In genomic region chr6:166770216-166771116, GRCh38 we compare ENCODE assay signal across 16 cellular contexts.
DNase-seq lines count a peak whose midpoint lies in the region; ATAC-seq and TF ChIP-seq lines count a peak whose summit lies in the region.
"Had no signal": no experiment of that assay in that cellular context is flagged by ENCODE, and none has a peak within 500 bp of the region (broad histone marks: within the 10 kb centered on the region; RNA-seq: fewer than 3 reads in every experiment).

No MANE protein-coding gene starts in this region.

- no peak overlapping the region for H2BK5ac ChIP-seq in mesendoderm (ENCODE audit: low read length)

- no peak overlapping the region for H2AFZ ChIP-seq in HCT116 (ENCODE audit: low read depth, low read length, poor library complexity, severe bottlenecking)

- H3K4me3 ChIP-seq in HCT116 (replicated peaks in 1 of 2; ENCODE audit: low read depth in 1 of 2, low read length in 2 of 2) (no peak overlapping the region), mesendoderm (ENCODE audit: low read length) (no peak overlapping the region)
- H3K4me3 ChIP-seq: SJCRH30, skin epidermis had no signal

- H3K18ac ChIP-seq in mesendoderm (ENCODE audit: low read length): no peak overlapping the region

- peak; percentile 16 for TF ChIP-seq CTCF in AG09319 (IDR thresholded peaks at IDR 0.05; ENCODE audit: low read depth, low read length)
- peak in 2 of 3 experiments; percentile 20 to 36; a peak in 3 of 6 replicates for TF ChIP-seq CTCF in HCT116 (IDR thresholded peaks at IDR 0.05 in 2 of 3, conservative IDR thresholded peaks at IDR 0.05 in 1 of 3; ENCODE audit: borderline replicate concordance in 1 of 3, insufficient read depth in 1 of 3, low read depth in 2 of 3, low read length in 2 of 3)

- POLR2A ChIA-PET in HCT116 (lab: Charles Lee): no interaction called here

- no peak overlapping the region for H4K8ac ChIP-seq in mesendoderm (ENCODE audit: low read depth, low read length)

- H3K27ac ChIP-seq in HCT116 (ENCODE audit: low read depth, low read length) (no peak overlapping the region), mesendoderm (ENCODE audit: low read depth, low read length) (no peak overlapping the region)
- H3K27ac ChIP-seq: KMS-11, SJCRH30, skin epidermis had no signal

- no peak for TF ChIP-seq POLR2A in HCT116 (IDR thresholded peaks at IDR 0.05; ENCODE audit: borderline replicate concordance, extremely low read depth, insufficient read depth, insufficient read length)

- no peak overlapping the region for H4K5ac ChIP-seq in mesendoderm (ENCODE audit: low read length)

- H3K4me1 ChIP-seq in HCT116 (ENCODE audit: control insufficient read depth in 1 of 2, insufficient read depth in 2 of 2, low read length in 2 of 2) (peaks cover 0 to 14% of the 10 kb centered on the region in 2 experiments; a peak in 1 of 4 replicates), mesendoderm (ENCODE audit: control insufficient read depth, low read depth, low read length) (no peaks in the 10 kb centered on the region)

- H2AK5ac ChIP-seq in mesendoderm (ENCODE audit: low read length): no peak overlapping the region

- no peak overlapping the region for H2BK15ac ChIP-seq in mesendoderm (replicated peaks; ENCODE audit: low read depth)

- no CpG with 5 or more reads among the region's 19 CpGs for WGBS in mesendoderm (ENCODE audit: extremely low coverage, insufficient coverage, low lambda C conversion rate)

- H3K56ac ChIP-seq in mesendoderm (ENCODE audit: low read length): no peak overlapping the region

- H3K36me3 ChIP-seq in HCT116 (ENCODE audit: control insufficient read depth in 1 of 2, insufficient read depth in 2 of 2, low read length in 2 of 2): no peaks in the 10 kb centered on the region
- H3K36me3 ChIP-seq in mesendoderm (ENCODE audit: control insufficient read depth, insufficient read depth, low read length): no peaks in the 10 kb centered on the region
- H3K36me3 ChIP-seq: SJCRH30 had no signal

- intact Hi-C loops in HCT116 (cut with micrococcal nuclease): loop anchor here (5.0 to 10.0 kb wide), 3 partner anchors 253 to 514 kb away; no protein-coding TSS in a partner anchor

- H3K79me1 ChIP-seq in mesendoderm (ENCODE audit: low read length): no peaks in the 10 kb centered on the region

- H3K27me3 ChIP-seq in HCT116 (ENCODE audit: insufficient read depth, low read length) (no peaks in the 10 kb centered on the region), mesendoderm (ENCODE audit: insufficient read depth, low read length, poor library complexity) (no peaks in the 10 kb centered on the region)

- ATAC-seq in HCT116 (no peak), HG02970 (IDR thresholded peaks at IDR 0.05; ENCODE audit: low FRiP score, unreplicated experiment) (no peak)
- ATAC-seq: left cardiac atrium; naive thymus-derived CD4-positive, alpha-beta T cell had no signal

- BruUV-seq in HCT116 (replicated peaks; lab: Mats Ljungman, UMichigan): no TSS peak

- H3K9me2 ChIP-seq in HCT116 (ENCODE audit: insufficient read depth): no peaks in the 10 kb centered on the region

- no peak overlapping the region for H3K23ac ChIP-seq in mesendoderm (ENCODE audit: low read length)

- no peaks in the 10 kb centered on the region for H3K9me3 ChIP-seq in HCT116 (ENCODE audit: control insufficient read depth in 1 of 2, insufficient read depth in 1 of 2, low read depth in 1 of 2, low read length in 2 of 2)
- H3K9me3 ChIP-seq: SJCRH30 had no signal

- CTCF ChIA-PET in HCT116 (lab: Charles Lee): interaction anchor here (1.5 kb wide), 1 partner anchor 17 kb away, joined by 3 read pairs; no protein-coding TSS in a partner anchor

- H3K9ac ChIP-seq in HCT116 (ENCODE audit: low read length) (no peak overlapping the region), mesendoderm (ENCODE audit: low read length) (no peak overlapping the region)
- H3K9ac ChIP-seq: KMS-11 had no signal

- no peak overlapping the region for H2BK120ac ChIP-seq in mesendoderm (ENCODE audit: low read depth, low read length)

- peak; percentile 26; the same call in 1 of the 2 replicates for TF ChIP-seq RAD21 in HCT116 (IDR thresholded peaks at IDR 0.05; ENCODE audit: low read depth)

- RAD21 ChIA-PET in HCT116 (lab: Charles Lee; ENCODE audit: low non-redundant PET in 1 of 2, low total read pairs in 2 of 2, uncharacterized antibody in 2 of 2, unreplicated experiment in 2 of 2): interaction anchor here in 1 of 2 experiments (0.9 kb wide), 1 partner anchor 314 kb away, joined by 3 read pairs; no protein-coding TSS in a partner anchor

- DNase-seq in AG09319 (ENCODE audit: extremely low read depth, low read depth) (no peak), HCT116 (ENCODE audit: low read depth, low spot score) (no peak), cerebellum (ENCODE audit: low spot score) (peak; percentile 6), mesendoderm (peak; percentile 77), NCI-H1105 treated with DMSO at 0.1 percent for 48 hours (lab: John Stamatoyannopoulos, UW) (no peak), NCI-H2081 treated with DMSO at 0.1 percent for 48 hours (lab: John Stamatoyannopoulos, UW) (no peak), DMS53 (lab: John Stamatoyannopoulos, UW) (no peak)
- DNase-seq: effector CD8-positive, alpha-beta T cell; left cardiac atrium; naive thymus-derived CD4-positive, alpha-beta T cell; NCI-H1694; NCI-H524 treated with DMSO at 0.1 percent for 48 hours; SJCRH30 had no signal

- no peaks in the 10 kb centered on the region for H3K79me2 ChIP-seq in HCT116 (ENCODE audit: insufficient read depth, low read length)
- no peaks in the 10 kb centered on the region for H3K79me2 ChIP-seq in mesendoderm (ENCODE audit: control insufficient read depth, insufficient read depth, low read length)

- H4K20me1 ChIP-seq in HCT116 (ENCODE audit: insufficient read depth): no peaks in the 10 kb centered on the region

- H3K4me2 ChIP-seq in HCT116 (ENCODE audit: low read length): no peak overlapping the region
- H3K4me2 ChIP-seq in mesendoderm (ENCODE audit: low read length): no peak overlapping the region
- H3K4me2 ChIP-seq: KMS-11 had no signal

- H3K4ac ChIP-seq in mesendoderm (ENCODE audit: low read depth, low read length): no peak overlapping the region

TF ChIP-seq in HCT116, 20 proteins besides CTCF, POLR2A, EP300 and RAD21 (continues in another document):
- TF ChIP-seq SRF (IDR thresholded peaks at IDR 0.05; ENCODE audit: low read depth) (no peak), CEBPB (IDR thresholded peaks at IDR 0.05; ENCODE audit: low read depth) (no peak), CBX3 (IDR thresholded peaks at IDR 0.05; ENCODE audit: low read depth) (no peak), SP1 (IDR thresholded peaks at IDR 0.05; ENCODE audit: low read depth) (no peak), POLR2AphosphoS5 (IDR thresholded peaks at IDR 0.05; ENCODE audit: low read depth, low read length) (no peak), TCF7L2 (IDR thresholded peaks at IDR 0.05; ENCODE audit: borderline replicate concordance, extremely low read depth, insufficient read depth, insufficient read length) (no peak), YY1 (IDR thresholded peaks at IDR 0.05; ENCODE audit: extremely low read depth, insufficient replicate concordance, low read depth, low read length) (no peak), EZH2 (IDR thresholded peaks at IDR 0.05) (no peak), EZH2phosphoT487 (IDR thresholded peaks at IDR 0.05; ENCODE audit: borderline replicate concordance) (no peak), REST (IDR thresholded peaks at IDR 0.05; ENCODE audit: low read depth) (no peak), ATF3 (IDR thresholded peaks at IDR 0.05) (no peak), FOSL1 (IDR thresholded peaks at IDR 0.05; ENCODE audit: low read depth) (no peak), ZBTB33 (IDR thresholded peaks at IDR 0.05; ENCODE audit: extremely low read depth, insufficient replicate concordance, low read length) (no peak)

Comparison
In these comparisons a context has a peak if more than half of its experiments do, and no peak if none do; other contexts are left out.
1. DNase-seq: peak in cerebellum (single experiment) and mesendoderm (single experiment); none in AG09319 (single experiment), HCT116 (single experiment), NCI-H1105 treated with DMSO at 0.1 percent for 48 hours (single experiment), NCI-H2081 treated with DMSO at 0.1 percent for 48 hours (single experiment) and DMS53 (single experiment).